Comparison of ENCODE assay signal across 8 cellular contexts in genomic region chr12:66861157-66861750, GRCh38.
DNase-seq lines count a peak whose midpoint lies in the region; ATAC-seq, FAIRE-seq and TF ChIP-seq lines count a peak whose summit lies in the region.

No MANE protein-coding gene starts in this region.

- no peak overlapping the region for H3K4me3 ChIP-seq in AG04449 (ENCODE audit: low read depth, low read length)
- no peak overlapping the region for H3K4me3 ChIP-seq in OCI-LY3 (ENCODE audit: low read length)
- H3K4me3 ChIP-seq in fibroblast of villous mesenchyme (ENCODE audit: low read depth, low read length) = no peak overlapping the region
- H3K4me3 ChIP-seq in tibial artery = no peak overlapping the region

- H3K4me1 ChIP-seq in OCI-LY3 (ENCODE audit: low read length) = no peaks in the 10 kb centered on the region
- no peaks in the 10 kb centered on the region for H3K4me1 ChIP-seq in tibial artery

- H3K9me3 ChIP-seq in OCI-LY3 (ENCODE audit: insufficient read depth, low read length) (no peaks in the 10 kb centered on the region), tibial artery (no peaks in the 10 kb centered on the region)

- H3K9ac ChIP-seq in OCI-LY3 (ENCODE audit: low read length) = no peak overlapping the region

- H3K4me2 ChIP-seq in OCI-LY3 (ENCODE audit: low read length) = no peak overlapping the region

- H3K27me3 ChIP-seq in OCI-LY3 (ENCODE audit: low read depth, low read length) = peaks cover 5% of the 10 kb centered on the region; the same call in 1 of the 2 replicates
- no peaks in the 10 kb centered on the region for H3K27me3 ChIP-seq in tibial artery

- POLR2A ChIA-PET in AG04449 (lab: Yijun Ruan, JAX) = no interaction called here

- peak; percentile 75 for FAIRE-seq in GM18507 (lab: Jason Lieb, UNC)

- no peak overlapping the region for H2AFZ ChIP-seq in OCI-LY3 (ENCODE audit: low read depth, low read length)

- H4K20me1 ChIP-seq in OCI-LY3 (ENCODE audit: insufficient read depth, low read length) = no peaks in the 10 kb centered on the region

- intact Hi-C loops in tibial artery (cut with DNase I; ENCODE audit: low total_unique reads) = no loop called here

- H3K36me3 ChIP-seq in OCI-LY3 (replicated peaks; ENCODE audit: low read depth, low read length) (no peaks in the 10 kb centered on the region), tibial artery (no peaks in the 10 kb centered on the region)

- TF ChIP-seq CTCF in AG04449 (IDR thresholded peaks at IDR 0.05; ENCODE audit: insufficient read depth, low read length, missing control alignments) (peak; percentile 78), OCI-LY3 (IDR thresholded peaks at IDR 0.05; ENCODE audit: low read depth, low read length) (peak; percentile 95), fibroblast of villous mesenchyme (IDR thresholded peaks at IDR 0.05; ENCODE audit: insufficient read depth, low read depth, low read length) (peak; percentile 95), omental fat pad (IDR thresholded peaks at IDR 0.05) (no peak), tibial artery (IDR thresholded peaks at IDR 0.05) (peak; percentile 58 to 79)

- ATAC-seq in omental fat pad (ENCODE audit: low FRiP score) = peak; percentile 64

- DNase-seq in AG04449 (ENCODE audit: low read depth, low spot score) (peak; percentile 29), GM18507 (ENCODE audit: extremely low spot score, insufficient read length, low read depth) (peak; percentile 5), HPDE6-E6E7 (ENCODE audit: extremely low spot score) (peak; percentile 19), activated T-helper 1 cell treated with Interleukin-2 at 50 U/mL for 16 hours (ENCODE audit: low read depth) (peak; percentile 12), fibroblast of villous mesenchyme (ENCODE audit: low read depth) (peak; percentile 63), omental fat pad (ENCODE audit: low spot score) (peak; percentile 56), tibial artery (peak; percentile 58 to 62)

- CTCF ChIA-PET in AG04449 (lab: Yijun Ruan, JAX) = interaction anchor here (0.6 to 0.9 kb wide), 3 partner anchors 9 to 1970 kb away, joined by 3 read pairs; no protein-coding TSS in a partner anchor

- H3K27ac ChIP-seq in OCI-LY3 (ENCODE audit: low read length) (no peak overlapping the region), tibial artery (no peak overlapping the region)

- no peaks in the 10 kb centered on the region for H3K79me2 ChIP-seq in OCI-LY3 (ENCODE audit: low read length)

Comparison
In these comparisons a context has a peak if more than half of its experiments do, and no peak if none do; other contexts are left out.
1. DNase-seq: peak in every context shown above with its lines; median percentile 63 in fibroblast of villous mesenchyme; 60 in tibial artery; 56 in omental fat pad; 29 in AG04449; 19 in HPDE6-E6E7; 12 in activated T-helper 1 cell treated with Interleukin-2 at 50 U/mL for 16 hours; 5 in GM18507.
2. CTCF ChIP-seq: peak in AG04449 (single experiment), OCI-LY3 (single experiment), fibroblast of villous mesenchyme (single experiment) and tibial artery (2 of 2); none in omental fat pad (0 of 3).